In genomic region chrX:78574306-78574705, GRCh38 we compare ENCODE assay signal across 22 cellular contexts.
A peak's percentile ranks its signal among the peaks of the same experiment; 100 is the strongest.
DNase-seq lines count a peak whose midpoint lies in the region; ATAC-seq, FAIRE-seq and TF ChIP-seq lines count a peak whose summit lies in the region.
"Had no signal": no experiment of that assay in that cellular context is flagged by ENCODE, and none has a peak within 500 bp of the region (broad histone marks: within the 10 kb centered on the region; RNA-seq: fewer than 3 reads in every experiment).

No MANE protein-coding gene starts in this region.

- 44 to 47% methylated on average over 3 of the region's 3 CpGs for WGBS in pancreas, 2 donors
- no CpG with 5 or more reads among the region's 3 CpGs for WGBS in trophoblast cell (ENCODE audit: extremely low coverage, insufficient coverage, insufficient read length)

- no peak overlapping the region for H2BK12ac ChIP-seq in trophoblast cell (ENCODE audit: low read length)

- no peak for ATAC-seq in pancreas
- no peak for ATAC-seq in GM19035 (IDR thresholded peaks at IDR 0.05; ENCODE audit: unreplicated experiment)
- ATAC-seq: HepG2 had no signal

- H3K4me1 ChIP-seq in colonic mucosa (no peaks in the 10 kb centered on the region), pancreas (no peaks in the 10 kb centered on the region), trophoblast cell (ENCODE audit: control insufficient read depth in 1 of 2, insufficient read depth in 2 of 2, low read length in 2 of 2) (no peaks in the 10 kb centered on the region)
- H3K4me1 ChIP-seq: BE2C, Peyer's patch had no signal

- DNase-seq in D721Med (ENCODE audit: insufficient read length, low spot score) (no peak), LHCN-M2 (ENCODE audit: low read depth) (peak; percentile 8), colonic mucosa (peak; percentile 59), pancreas (no peak), trophoblast cell (no peak)
- no peak for DNase-seq in effector CD8-positive, alpha-beta T cell (lab: John Stamatoyannopoulos, UW)
- DNase-seq: 8988T; ACHN; BE2C; CD8-positive, alpha-beta memory T cell; DND-41; H7; MM.1S; NCI-H1694; NCI-H2029 treated with DMSO at 0.1 percent for 48 hours; NCI-H2227 treated with DMSO at 0.1 percent for 48 hours; NCI-H526 treated with DMSO at 0.1 percent for 48 hours; Peyer's patch; SHP77 treated with DMSO at 0.1 percent for 48 hours had no signal

- H3K79me1 ChIP-seq in trophoblast cell (ENCODE audit: low read length) = no peaks in the 10 kb centered on the region

- no peak overlapping the region for H3K4me3 ChIP-seq in colonic mucosa
- H3K4me3 ChIP-seq in pancreas = no peak overlapping the region
- no peak overlapping the region for H3K4me3 ChIP-seq in trophoblast cell (ENCODE audit: low read depth, low read length)
- H3K4me3 ChIP-seq: Peyer's patch had no signal

- no peak overlapping the region for H3K23ac ChIP-seq in trophoblast cell (ENCODE audit: low read length)

- H3K27ac ChIP-seq in colonic mucosa (peak overlapping the region; percentile 22), pancreas (no peak overlapping the region), trophoblast cell (ENCODE audit: low read depth, low read length) (no peak overlapping the region)
- H3K27ac ChIP-seq: Peyer's patch had no signal

- no peak overlapping the region for H4K8ac ChIP-seq in trophoblast cell (ENCODE audit: low read depth, low read length)

- H3K79me2 ChIP-seq in trophoblast cell (ENCODE audit: control insufficient read depth, insufficient read depth, low read length, poor library complexity) = no peaks in the 10 kb centered on the region

- H3K9ac ChIP-seq in colonic mucosa (ENCODE audit: low read depth in 2 of 2, low read length in 2 of 2) (no peak overlapping the region), trophoblast cell (ENCODE audit: low read length) (no peak overlapping the region)

- no peak for TF ChIP-seq CTCF in D721Med (IDR thresholded peaks at IDR 0.05; ENCODE audit: insufficient read depth, missing control alignments)
- no peak for TF ChIP-seq CTCF in colonic mucosa (IDR thresholded peaks at IDR 0.05)
- TF ChIP-seq CTCF in pancreas (IDR thresholded peaks at IDR 0.05) = no peak

- no peak overlapping the region for H3K4ac ChIP-seq in trophoblast cell (ENCODE audit: low read depth, low read length)

- H3K36me3 ChIP-seq in colonic mucosa = no peaks in the 10 kb centered on the region
- H3K36me3 ChIP-seq in pancreas = no peaks in the 10 kb centered on the region
- H3K36me3 ChIP-seq in trophoblast cell (ENCODE audit: control insufficient read depth in 1 of 2, insufficient read depth in 2 of 2, low read length in 2 of 2) = no peaks in the 10 kb centered on the region
- H3K36me3 ChIP-seq: BE2C, Peyer's patch had no signal

- no peak overlapping the region for H2BK5ac ChIP-seq in trophoblast cell (ENCODE audit: low read depth, low read length, poor library complexity)

- H3K18ac ChIP-seq in trophoblast cell (ENCODE audit: low read length) = no peak overlapping the region

- no peak overlapping the region for H3K4me2 ChIP-seq in trophoblast cell (ENCODE audit: low read length)

- H4K12ac ChIP-seq in trophoblast cell (ENCODE audit: low read depth, low read length) = no peak overlapping the region

- intact Hi-C loops in colonic mucosa (cut with DNase I) (no loop called here), pancreas (cut with DNase I) (no loop called here)

- no peak overlapping the region for H4K91ac ChIP-seq in trophoblast cell (ENCODE audit: low read depth, low read length)

- no peak overlapping the region for H3K14ac ChIP-seq in trophoblast cell (ENCODE audit: low read length)

- H2BK120ac ChIP-seq in trophoblast cell (ENCODE audit: insufficient read depth, low read length, poor library complexity) = no peak overlapping the region

- no peak overlapping the region for H2AK5ac ChIP-seq in trophoblast cell (ENCODE audit: low read length)

- no peaks in the 10 kb centered on the region for H3K27me3 ChIP-seq in colonic mucosa
- no peaks in the 10 kb centered on the region for H3K27me3 ChIP-seq in pancreas
- no peaks in the 10 kb centered on the region for H3K27me3 ChIP-seq in trophoblast cell (ENCODE audit: insufficient read depth, low read length)
- H3K27me3 ChIP-seq: BE2C, Peyer's patch had no signal

- H3K9me3 ChIP-seq in colonic mucosa = no peaks in the 10 kb centered on the region
- no peaks in the 10 kb centered on the region for H3K9me3 ChIP-seq in pancreas
- no peaks in the 10 kb centered on the region for H3K9me3 ChIP-seq in trophoblast cell (ENCODE audit: insufficient read depth, low read depth, low read length)
- H3K9me3 ChIP-seq: BE2C, Peyer's patch had no signal

- FAIRE-seq in D721Med (lab: Jason Lieb, UNC) (peak; percentile 72), pancreas (lab: Jason Lieb, UNC) (peak; percentile 13)
- FAIRE-seq: GM18507, HepG2 had no signal

- no peak overlapping the region for H2AFZ ChIP-seq in trophoblast cell (ENCODE audit: insufficient read depth, low read length, poor library complexity)

Comparison
In these comparisons a context has a peak if more than half of its experiments do, and no peak if none do; other contexts are left out.
1. DNase-seq: peak in LHCN-M2 (single experiment) and colonic mucosa (single experiment); none in D721Med (single experiment), pancreas (0 of 6), effector CD8-positive, alpha-beta T cell (single experiment) and trophoblast cell (0 of 2).